ENCODE assay signal across 14 cellular contexts in genomic region chr2:151845481-151845880, GRCh38.
"Had no signal": no experiment of that assay in that cellular context is flagged by ENCODE, and none has a peak within 500 bp of the region (broad histone marks: within the 10 kb centered on the region; RNA-seq: fewer than 3 reads in every experiment).

No MANE protein-coding gene starts in this region.

- H3K9me3 ChIP-seq: psoas muscle, spleen, thoracic aorta had no signal

- ATAC-seq: activated naive CD8-positive, alpha-beta T cell treated with anti-CD3 and anti-CD28 coated beads, Interleukin-2, amount 50 U/mL, for 24 hours; effector memory CD8-positive, alpha-beta T cell; psoas muscle; sciatic nerve had no signal

- H3K4me1 ChIP-seq: psoas muscle had no signal

- H3K27me3 ChIP-seq: spleen had no signal

- H3K4me3 ChIP-seq: psoas muscle, spleen, thoracic aorta had no signal

- DNase-seq: activated CD4-positive, alpha-beta T cell treated with anti-CD3 and anti-CD28 coated beads for 1 hour; activated CD4-positive, alpha-beta T cell treated with anti-CD3 and anti-CD28 coated beads, Interleukin-2, amount 50 U/mL, for 4 hours; activated naive CD4-positive, alpha-beta T cell treated with anti-CD3 and anti-CD28 coated beads for 36 hours; activated naive CD8-positive, alpha-beta T cell treated with anti-CD3 and anti-CD28 coated beads, Interleukin-2, amount 50 U/mL, for 24 hours; aorta; cerebellar nuclear complex; effector memory CD8-positive, alpha-beta T cell; foreskin melanocyte; psoas muscle; spleen; T1000 had no signal

- H3K27ac ChIP-seq: epithelial cell of prostate, psoas muscle, spleen had no signal

- H3K36me3 ChIP-seq: spleen, thoracic aorta had no signal
